Comparison of ENCODE assay signal across 8 cellular contexts in genomic region chr10:27155073-27155754, GRCh38. TPM values are rescaled to one million over a fixed set of nuclear protein-coding genes. Genes with fewer than 3 reads are reported as not detected.
DNase-seq lines count a peak whose midpoint lies in the region; ATAC-seq and TF ChIP-seq lines count a peak whose summit lies in the region.

Gene MASTL (plus strand): TSS chr10:27155352. CDS start chr10:27155427, 75 bp downstream.

- DNase-seq in NCI-H1436 treated with DMSO at 0.1 percent for 48 hours (lab: John Stamatoyannopoulos, UW) = peak; percentile 48
- peak; percentile 94 for DNase-seq in T-helper 2 cell treated with Interferon-gamma antibody and Interleukin-4, amounts not matched to agents 5 μg/mL and 100 μg/mL, for 36 hours (ENCODE audit: low spot score)
- DNase-seq in ascending aorta (ENCODE audit: low spot score in 2 of 2) = peak; percentile 79 to 98
- DNase-seq in right cardiac atrium = peak; percentile 96 to 98 (median 97)
- peak; percentile 80 for DNase-seq in pulmonary artery endothelial cell (ENCODE audit: low read depth, low spot score)
- peak; percentile 92 to 94 for DNase-seq in uterus

- intact Hi-C loops in ascending aorta (cut with DNase I) (loop anchor here (1.0 to 2.0 kb wide), 2 partner anchors 87 to 294 kb away; partner anchors contain the start of gene ABI1), right cardiac atrium (cut with DNase I) (no loop called here), uterus (cut with DNase I; ENCODE audit: low total_unique reads) (no loop called here)

- under 1% methylated on average over 55 of the region's 55 CpGs for WGBS in right cardiac atrium

- H3K36me3 Mint-ChIP-seq in T-helper 2 cell treated with Interferon-gamma antibody and Interleukin-4, amounts not matched to agents 5 μg/mL and 100 μg/mL, for 36 hours (ENCODE audit: low read depth) = peaks cover 43% of the 10 kb centered on the region

- H3K27me3 Mint-ChIP-seq in T-helper 2 cell treated with Interferon-gamma antibody and Interleukin-4, amounts not matched to agents 5 μg/mL and 100 μg/mL, for 36 hours (ENCODE audit: low read depth) = no peaks in the 10 kb centered on the region

- H3K4me3 Mint-ChIP-seq in T-helper 2 cell treated with Interferon-gamma antibody and Interleukin-4, amounts not matched to agents 5 μg/mL and 100 μg/mL, for 36 hours = peak within 1 kb of the TSS; percentile 95

- no peaks in the 10 kb centered on the region for H3K36me3 ChIP-seq in ascending aorta
- H3K36me3 ChIP-seq in uterus = no peaks in the 10 kb centered on the region

- peak; percentile 92 to 94 for TF ChIP-seq POLR2A in uterus (IDR thresholded peaks at IDR 0.05)

- no peaks in the 10 kb centered on the region for H3K9me3 Mint-ChIP-seq in T-helper 2 cell treated with Interferon-gamma antibody and Interleukin-4, amounts not matched to agents 5 μg/mL and 100 μg/mL, for 36 hours

- H3K9me3 ChIP-seq in ascending aorta = no peaks in the 10 kb centered on the region
- no peaks in the 10 kb centered on the region for H3K9me3 ChIP-seq in right cardiac atrium (ENCODE audit: control insufficient read depth, low read length)
- H3K9me3 ChIP-seq in uterus = no peaks in the 10 kb centered on the region

- H3K4me1 Mint-ChIP-seq in T-helper 2 cell treated with Interferon-gamma antibody and Interleukin-4, amounts not matched to agents 5 μg/mL and 100 μg/mL, for 36 hours (ENCODE audit: low read depth) = peaks cover 31% of the 10 kb centered on the region

- peaks cover 3 to 18% of the 10 kb centered on the region in 2 donors for H3K4me1 ChIP-seq in ascending aorta
- H3K4me1 ChIP-seq in right cardiac atrium (ENCODE audit: control insufficient read depth, insufficient read depth, low read length) = no peaks in the 10 kb centered on the region
- peaks cover 0 to 7% of the 10 kb centered on the region in 2 donors for H3K4me1 ChIP-seq in uterus

- H3K4me3 ChIP-seq in ascending aorta (peak within 1 kb of the TSS; percentile 78 to 90), right cardiac atrium (ENCODE audit: low read length) (peak within 1 kb of the TSS; percentile 97), uterus (peak within 1 kb of the TSS; percentile 82 to 93)

- ATAC-seq in GM18499 (IDR thresholded peaks at IDR 0.05; ENCODE audit: insufficient read depth, unreplicated experiment) (peak; percentile 59), HG02798 (IDR thresholded peaks at IDR 0.05; ENCODE audit: poor library complexity, unreplicated experiment) (peak; percentile 85), right cardiac atrium (peak; percentile 98)

- H3K27me3 ChIP-seq in ascending aorta (no peaks in the 10 kb centered on the region), right cardiac atrium (ENCODE audit: control insufficient read depth, insufficient read depth) (no peaks in the 10 kb centered on the region), uterus (no peaks in the 10 kb centered on the region)

- TF ChIP-seq CTCF in ascending aorta (IDR thresholded peaks at IDR 0.05) = no peak
- peak in 1 of 4 experiments; percentile 17 for TF ChIP-seq CTCF in uterus (IDR thresholded peaks at IDR 0.05)

- peak within 1 kb of the TSS; percentile 99 for H3K27ac Mint-ChIP-seq in T-helper 2 cell treated with Interferon-gamma antibody and Interleukin-4, amounts not matched to agents 5 μg/mL and 100 μg/mL, for 36 hours

- H3K27ac ChIP-seq in ascending aorta (peak within 1 kb of the TSS; percentile 98 to 100), right cardiac atrium (ENCODE audit: low read length) (peak within 1 kb of the TSS; percentile 99), uterus (peak within 1 kb of the TSS; percentile 98 to 99)

RNA-seq across cellular contexts. Expression of gene MASTL, which starts in this region (rescaled TPM):
- total RNA-seq in ascending aorta (11.8 TPM), right cardiac atrium (1 to 10 TPM; 2.6 to 3.5 (median 2.8) TPM), pulmonary artery endothelial cell (18.4 and 18.9 TPM in 2 replicates), uterus (10 to 100 TPM in 1 of 4 donors, 1 to 10 TPM in 2, under 1 TPM in 1; 0.59 to 17.9 (median 7.5) TPM)
- 1.4 TPM for polyA plus RNA-seq in right cardiac atrium

Comparison
In these comparisons a context has a peak if more than half of its experiments do, and no peak if none do; other contexts are left out.
1. Peak in every context shown above with its lines: DNase-seq, ATAC-seq, H3K4me3 ChIP-seq and H3K27ac ChIP-seq.